Comparison of ENCODE assay signal across 17 cellular contexts in the genomic region with DNA sequence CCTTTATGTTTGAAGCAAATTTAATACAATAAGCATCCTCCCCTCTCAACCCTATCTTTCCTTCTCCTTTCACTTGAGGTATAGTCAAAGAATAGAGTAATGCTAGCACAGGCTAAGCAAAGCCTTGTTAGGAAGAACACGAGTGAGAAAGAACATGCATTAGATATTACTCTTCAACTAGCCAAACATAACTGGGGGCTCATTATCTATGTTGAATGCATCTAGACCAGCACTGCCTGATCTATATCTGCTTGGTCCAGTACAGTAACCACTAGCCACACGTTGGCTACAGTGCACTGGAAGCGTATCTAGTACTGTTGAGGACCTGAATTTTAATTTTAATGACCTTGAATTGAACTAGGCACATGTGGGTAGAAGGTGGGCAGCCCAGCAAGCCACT. TPM values are rescaled to one million over a fixed set of nuclear protein-coding genes. Genes with fewer than 3 reads are reported as not detected.
DNase-seq lines count a peak whose midpoint lies in the region; ATAC-seq and TF ChIP-seq lines count a peak whose summit lies in the region.
"Had no signal": no experiment of that assay in that cellular context is flagged by ENCODE, and none has a peak within 500 bp of the region (broad histone marks: within the 10 kb centered on the region; RNA-seq: fewer than 3 reads in every experiment).

No MANE protein-coding gene starts in this region.

- no peak for DNase-seq in activated naive CD4-positive, alpha-beta T cell treated with anti-CD3 and anti-CD28 coated beads, Interleukin-2, amount 10 ng/mL, durations not matched to agents 7 days and 5 days
- DNase-seq in activated naive CD4-positive, alpha-beta T cell treated with anti-CD3 and anti-CD28 coated beads, Interleukin-2, amount 50 U/mL, for 16 hours = no peak
- no peak for DNase-seq in activated T-helper 1 cell treated with anti-CD3 and anti-CD28 coated beads, Interleukin-12 subunit alpha, Interleukin-12 subunit beta, Interleukin-2, Interleukin-4 antibody, amounts not matched to agents 30 ng/mL and 10 ng/mL and 1 ng/mL, durations not matched to agents 14 hours and 24 hours and 36 hours (ENCODE audit: low spot score)
- DNase-seq in osteocyte (ENCODE audit: extremely low spot score, unreplicated experiment) = peak; percentile 44
- DNase-seq in SIG-M5 (lab: John Stamatoyannopoulos, UW) = no peak
- no peak for DNase-seq in DMS79 (lab: John Stamatoyannopoulos, UW)
- DNase-seq: Caco-2, EL, NCI-H1417 treated with DMSO at 0.1 percent for 48 hours, NCI-H524 treated with DMSO at 0.1 percent for 48 hours, ovary, Right ventricle myocardium superior, transverse colon had no signal

- intact Hi-C loops in activated T-helper 1 cell treated with anti-CD3 and anti-CD28 coated beads, Interleukin-12 subunit alpha, Interleukin-12 subunit beta, Interleukin-2, Interleukin-4 antibody, amounts not matched to agents 30 ng/mL and 10 ng/mL and 1 ng/mL, durations not matched to agents 14 hours and 24 hours and 36 hours (cut with micrococcal nuclease) = loop anchor here (2.0 kb wide), 1 partner anchor 19 kb away; no protein-coding TSS in a partner anchor

- H3K4me1 Mint-ChIP-seq in activated naive CD4-positive, alpha-beta T cell treated with anti-CD3 and anti-CD28 coated beads, Interleukin-2, amount 10 ng/mL, durations not matched to agents 7 days and 5 days = peaks cover 60% of the 10 kb centered on the region
- H3K4me1 Mint-ChIP-seq in activated T-helper 1 cell treated with anti-CD3 and anti-CD28 coated beads, Interleukin-12 subunit alpha, Interleukin-12 subunit beta, Interleukin-2, Interleukin-4 antibody, amounts not matched to agents 30 ng/mL and 10 ng/mL and 1 ng/mL, durations not matched to agents 14 hours and 24 hours and 36 hours (ENCODE audit: low read depth) = peaks cover 55% of the 10 kb centered on the region
- H3K4me1 Mint-ChIP-seq in osteocyte (ENCODE audit: unreplicated experiment) = no peaks in the 10 kb centered on the region

- H3K9me3 Mint-ChIP-seq in activated naive CD4-positive, alpha-beta T cell treated with anti-CD3 and anti-CD28 coated beads, Interleukin-2, amount 10 ng/mL, durations not matched to agents 7 days and 5 days = no peaks in the 10 kb centered on the region
- H3K9me3 Mint-ChIP-seq in activated T-helper 1 cell treated with anti-CD3 and anti-CD28 coated beads, Interleukin-12 subunit alpha, Interleukin-12 subunit beta, Interleukin-2, Interleukin-4 antibody, amounts not matched to agents 30 ng/mL and 10 ng/mL and 1 ng/mL, durations not matched to agents 14 hours and 24 hours and 36 hours = no peaks in the 10 kb centered on the region
- no peaks in the 10 kb centered on the region for H3K9me3 Mint-ChIP-seq in osteocyte (ENCODE audit: unreplicated experiment)
- H3K9me3 Mint-ChIP-seq: dendritic cell treated with granulocyte-macrophage colony-stimulating factor and Interleukin-4, amounts not matched to agents 40 ng/mL and 50 ng/mL, for 4 days had no signal

- H3K27ac Mint-ChIP-seq in activated naive CD4-positive, alpha-beta T cell treated with anti-CD3 and anti-CD28 coated beads, Interleukin-2, amount 10 ng/mL, durations not matched to agents 7 days and 5 days = peak overlapping the region; percentile 94
- H3K27ac Mint-ChIP-seq in activated T-helper 1 cell treated with anti-CD3 and anti-CD28 coated beads, Interleukin-12 subunit alpha, Interleukin-12 subunit beta, Interleukin-2, Interleukin-4 antibody, amounts not matched to agents 30 ng/mL and 10 ng/mL and 1 ng/mL, durations not matched to agents 14 hours and 24 hours and 36 hours = peak overlapping the region; percentile 13
- no peak overlapping the region for H3K27ac Mint-ChIP-seq in osteocyte (ENCODE audit: unreplicated experiment)
- H3K27ac Mint-ChIP-seq: dendritic cell treated with granulocyte-macrophage colony-stimulating factor and Interleukin-4, amounts not matched to agents 40 ng/mL and 50 ng/mL, for 4 days had no signal

- H3K27me3 Mint-ChIP-seq in activated naive CD4-positive, alpha-beta T cell treated with anti-CD3 and anti-CD28 coated beads, Interleukin-2, amount 10 ng/mL, durations not matched to agents 7 days and 5 days = no peaks in the 10 kb centered on the region
- no peaks in the 10 kb centered on the region for H3K27me3 Mint-ChIP-seq in activated T-helper 1 cell treated with anti-CD3 and anti-CD28 coated beads, Interleukin-12 subunit alpha, Interleukin-12 subunit beta, Interleukin-2, Interleukin-4 antibody, amounts not matched to agents 30 ng/mL and 10 ng/mL and 1 ng/mL, durations not matched to agents 14 hours and 24 hours and 36 hours (ENCODE audit: insufficient read depth)
- peaks cover 3% of the 10 kb centered on the region for H3K27me3 Mint-ChIP-seq in osteocyte (ENCODE audit: unreplicated experiment)
- H3K27me3 Mint-ChIP-seq: dendritic cell treated with granulocyte-macrophage colony-stimulating factor and Interleukin-4, amounts not matched to agents 40 ng/mL and 50 ng/mL, for 4 days had no signal

- CTCF ChIA-PET in activated naive CD4-positive, alpha-beta T cell treated with anti-CD3 and anti-CD28 coated beads, Interleukin-2, amount 10 ng/mL, durations not matched to agents 7 days and 5 days (lab: Charles Lee) = no interaction called here

- peak overlapping the region; percentile 7 for H3K4me3 Mint-ChIP-seq in activated naive CD4-positive, alpha-beta T cell treated with anti-CD3 and anti-CD28 coated beads, Interleukin-2, amount 10 ng/mL, durations not matched to agents 7 days and 5 days
- peak overlapping the region; percentile 5 for H3K4me3 Mint-ChIP-seq in activated T-helper 1 cell treated with anti-CD3 and anti-CD28 coated beads, Interleukin-12 subunit alpha, Interleukin-12 subunit beta, Interleukin-2, Interleukin-4 antibody, amounts not matched to agents 30 ng/mL and 10 ng/mL and 1 ng/mL, durations not matched to agents 14 hours and 24 hours and 36 hours
- no peak overlapping the region for H3K4me3 Mint-ChIP-seq in osteocyte (ENCODE audit: unreplicated experiment)
- H3K4me3 Mint-ChIP-seq: dendritic cell treated with granulocyte-macrophage colony-stimulating factor and Interleukin-4, amounts not matched to agents 40 ng/mL and 50 ng/mL, for 4 days had no signal

- H3K36me3 Mint-ChIP-seq in activated naive CD4-positive, alpha-beta T cell treated with anti-CD3 and anti-CD28 coated beads, Interleukin-2, amount 10 ng/mL, durations not matched to agents 7 days and 5 days = peaks cover 19% of the 10 kb centered on the region
- peaks cover 21% of the 10 kb centered on the region for H3K36me3 Mint-ChIP-seq in activated T-helper 1 cell treated with anti-CD3 and anti-CD28 coated beads, Interleukin-12 subunit alpha, Interleukin-12 subunit beta, Interleukin-2, Interleukin-4 antibody, amounts not matched to agents 30 ng/mL and 10 ng/mL and 1 ng/mL, durations not matched to agents 14 hours and 24 hours and 36 hours (ENCODE audit: low read depth)
- no peaks in the 10 kb centered on the region for H3K36me3 Mint-ChIP-seq in osteocyte (ENCODE audit: unreplicated experiment)

- no peak for TF ChIP-seq CTCF in osteocyte (IDR thresholded peaks at IDR 0.05)

- ATAC-seq in GM18502 (IDR thresholded peaks at IDR 0.05; ENCODE audit: poor library complexity, unreplicated experiment) (peak; percentile 31), HG03571 (IDR thresholded peaks at IDR 0.05; ENCODE audit: unreplicated experiment) (no peak)
- ATAC-seq: sciatic nerve had no signal

RNA-seq across cellular contexts. Expression of a gene that starts 21.0 kb away (rescaled TPM):
- total RNA-seq in activated T-helper 1 cell treated with anti-CD3 and anti-CD28 coated beads, Interleukin-12 subunit alpha, Interleukin-12 subunit beta, Interleukin-2, Interleukin-4 antibody, amounts not matched to agents 30 ng/mL and 10 ng/mL and 1 ng/mL, durations not matched to agents 14 hours and 24 hours and 36 hours = 38.3 and 39.1 TPM in 2 replicates
- 1.1 and 2.7 TPM in 2 replicates for total RNA-seq in osteocyte
- total RNA-seq: Caco-2 had no signal

Comparison
In these comparisons a context has a peak if more than half of its experiments do, and no peak if none do; other contexts are left out.
1. RNA of a gene that starts 21.0 kb away (total RNA-seq): 38.3 to 39.1 TPM in activated T-helper 1 cell treated with anti-CD3 and anti-CD28 coated beads, Interleukin-12 subunit alpha, Interleukin-12 subunit beta, Interleukin-2, Interleukin-4 antibody, amounts not matched to agents 30 ng/mL and 10 ng/mL and 1 ng/mL, durations not matched to agents 14 hours and 24 hours and 36 hours; 1.1 to 2.7 TPM in osteocyte; every median in the first group is over 10 times any median in the second.